Comparison of ENCODE assay signal across 12 cellular contexts in the genomic region with DNA sequence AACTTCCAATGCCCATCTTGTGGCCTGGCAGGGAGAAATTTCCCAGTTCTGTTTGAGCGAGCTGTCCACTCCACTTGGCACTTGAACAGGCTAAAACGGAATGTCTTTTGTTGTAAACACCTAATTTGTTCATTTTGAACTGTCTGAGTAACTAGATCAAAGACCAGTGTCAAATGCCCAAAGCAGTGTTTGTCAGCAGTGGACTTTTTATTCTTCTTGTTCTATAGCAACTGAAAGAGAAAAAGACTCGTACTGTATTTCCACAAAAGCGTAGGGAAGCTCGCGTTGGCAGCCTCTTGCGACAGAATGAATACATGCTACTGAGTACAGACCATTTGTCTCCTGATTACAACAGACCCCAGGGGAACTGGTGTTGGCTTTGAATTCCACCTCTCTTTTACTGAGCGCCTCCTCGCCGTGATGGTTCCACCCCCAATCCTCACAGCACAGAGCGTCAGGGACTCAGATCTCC.
DNase-seq lines count a peak whose midpoint lies in the region; ATAC-seq and TF ChIP-seq lines count a peak whose summit lies in the region.
"Had no signal": no experiment of that assay in that cellular context is flagged by ENCODE, and none has a peak within 500 bp of the region (broad histone marks: within the 10 kb centered on the region; RNA-seq: fewer than 3 reads in every experiment).

No MANE protein-coding gene starts in this region.

- TF ChIP-seq EP300 in suprapubic skin (IDR thresholded peaks at IDR 0.05), result no peak

- TF ChIP-seq CTCF in choroid plexus epithelial cell (conservative IDR thresholded peaks at IDR 0.05; ENCODE audit: low read depth, low read length) (no peak), suprapubic skin (IDR thresholded peaks at IDR 0.05) (no peak)

- H3K4me3 ChIP-seq in choroid plexus epithelial cell (ENCODE audit: low read depth, low read length) (no peak overlapping the region), suprapubic skin (peak overlapping the region; percentile 5)
- H3K4me3 ChIP-seq: K562 had no signal

- ATAC-seq in GM21737 (IDR thresholded peaks at IDR 0.05; ENCODE audit: unreplicated experiment) (no peak), HG03354 (IDR thresholded peaks at IDR 0.05; ENCODE audit: poor library complexity, severe bottlenecking, unreplicated experiment) (no peak)
- ATAC-seq: K562; naive thymus-derived CD4-positive, alpha-beta T cell had no signal

- H3K27ac ChIP-seq in suprapubic skin, result no peak overlapping the region
- H3K27ac ChIP-seq: RWPE1 had no signal

- H3K4me1 ChIP-seq in suprapubic skin, result peaks cover 5% of the 10 kb centered on the region

- H3K27me3 ChIP-seq in suprapubic skin, result no peaks in the 10 kb centered on the region

- H3K36me3 ChIP-seq in suprapubic skin, result no peaks in the 10 kb centered on the region

- H3K9me3 ChIP-seq in suprapubic skin, result no peaks in the 10 kb centered on the region

- no peak for TF ChIP-seq POLR2A in suprapubic skin (IDR thresholded peaks at IDR 0.05)

- 69% methylated on average over 11 of the region's 11 CpGs for WGBS in suprapubic skin

- DNase-seq in NCI-H1436 (lab: John Stamatoyannopoulos, UW) (peak; percentile 82), choroid plexus epithelial cell (ENCODE audit: low read depth) (peak; percentile 36), islet precursor cell (peak; percentile 71), suprapubic skin (ENCODE audit: low spot score in 2 of 2) (peak in 1 of 2 donors; percentile 59)
- no peak for DNase-seq in stimulated activated CD8-positive, alpha-beta memory T cell treated with anti-CD3 and anti-CD28 coated beads, Interleukin-4, amount 100 ng/mL, for 48 hours
- DNase-seq: activated CD4-positive, CD25-positive, alpha-beta regulatory T cell treated with anti-CD3 and anti-CD28 coated beads, Interleukin-2, amount 50 U/mL, for 72 hours; activated naive CD8-positive, alpha-beta T cell treated with anti-CD3 and anti-CD28 coated beads, Interleukin-2, amount 10 ng/mL, durations not matched to agents 7 days and 5 days; naive thymus-derived CD4-positive, alpha-beta T cell had no signal
